In genomic region chr3:165775824-165776223, GRCh38 we compare ENCODE assay signal across 7 cellular contexts.
"Had no signal": no experiment of that assay in that cellular context is flagged by ENCODE, and none has a peak within 500 bp of the region (broad histone marks: within the 10 kb centered on the region; RNA-seq: fewer than 3 reads in every experiment).

No MANE protein-coding gene starts in this region.

- ATAC-seq: GM12878 had no signal

- FAIRE-seq: GM12878, GM12891, GM12892, GM18507, GM19239 had no signal

- DNase-seq: GDM1, GF-D8 had no signal

- H3K4me3 ChIP-seq: GM12878 had no signal
